8 cellular contexts compared by ENCODE assay signal in the genomic region with DNA sequence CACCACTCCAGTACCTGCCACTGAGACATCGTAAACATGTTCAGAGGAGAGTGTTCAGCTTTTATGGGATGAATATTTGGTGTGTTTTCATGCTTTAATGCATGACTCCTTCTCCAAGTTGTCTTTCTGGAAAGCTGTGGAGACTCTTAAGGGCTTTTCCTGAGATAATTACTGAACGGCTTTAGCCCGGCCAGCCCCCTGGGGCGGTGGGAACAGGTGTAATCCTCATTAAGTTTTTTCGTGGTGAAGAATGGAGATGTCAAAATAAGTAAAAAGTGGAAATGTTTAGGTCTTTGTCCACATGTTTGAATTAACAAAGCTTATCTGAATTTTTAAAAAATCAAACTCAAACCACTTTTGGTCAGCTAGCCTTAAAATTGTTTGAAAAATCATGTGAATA. TPM values are rescaled to one million over a fixed set of nuclear protein-coding genes. Genes with fewer than 3 reads are reported as not detected.
DNase-seq lines count a peak whose midpoint lies in the region; TF ChIP-seq lines count a peak whose summit lies in the region.

No MANE protein-coding gene starts in this region.

- H3K27me3 ChIP-seq in GM06990 (replicated peaks; ENCODE audit: control insufficient read depth, insufficient read depth, low read length) (no peaks in the 10 kb centered on the region), OCI-LY3 (ENCODE audit: low read depth, low read length) (no peaks in the 10 kb centered on the region)

- H3K4me3 ChIP-seq in GM06990 (replicated peaks; ENCODE audit: low read depth, low read length) (peak overlapping the region; percentile 80), OCI-LY3 (ENCODE audit: low read length) (peak overlapping the region; percentile 83), epithelial cell of proximal tubule (ENCODE audit: low read depth, low read length) (peak overlapping the region; percentile 76)

- H3K4me3 Mint-ChIP-seq in progenitor cell of endocrine pancreas (ENCODE audit: low read depth), result peak overlapping the region; percentile 96

- H4K20me1 ChIP-seq in OCI-LY3 (ENCODE audit: insufficient read depth, low read length), result no peaks in the 10 kb centered on the region

- H3K36me3 ChIP-seq in GM06990 (ENCODE audit: control insufficient read depth, insufficient read depth, low read length), result no peaks in the 10 kb centered on the region
- no peaks in the 10 kb centered on the region for H3K36me3 ChIP-seq in OCI-LY3 (replicated peaks; ENCODE audit: low read depth, low read length)

- H3K27ac Mint-ChIP-seq in progenitor cell of endocrine pancreas, result peak overlapping the region; percentile 99

- peaks cover 8% of the 10 kb centered on the region for H3K27me3 Mint-ChIP-seq in progenitor cell of endocrine pancreas

- TF ChIP-seq CTCF in GM06990 (IDR thresholded peaks at IDR 0.05; ENCODE audit: insufficient read depth, low read length, poor library complexity, severe bottlenecking) (no peak), OCI-LY3 (IDR thresholded peaks at IDR 0.05; ENCODE audit: low read depth, low read length) (no peak), epithelial cell of proximal tubule (conservative IDR thresholded peaks at IDR 0.05; ENCODE audit: low read depth, low read length) (no peak), progenitor cell of endocrine pancreas (IDR thresholded peaks at IDR 0.05; ENCODE audit: unreplicated experiment) (no peak)

- H3K79me2 ChIP-seq in OCI-LY3 (ENCODE audit: low read length), result no peaks in the 10 kb centered on the region

- no peaks in the 10 kb centered on the region for H3K36me3 Mint-ChIP-seq in progenitor cell of endocrine pancreas (ENCODE audit: insufficient read depth)

- peaks cover 28% of the 10 kb centered on the region for H3K4me1 Mint-ChIP-seq in progenitor cell of endocrine pancreas (ENCODE audit: low read depth)

- peaks cover 12% of the 10 kb centered on the region for H3K4me1 ChIP-seq in OCI-LY3 (ENCODE audit: low read length)

- H3K27ac ChIP-seq in OCI-LY3 (ENCODE audit: low read length), result no peak overlapping the region

- H3K9me3 Mint-ChIP-seq in progenitor cell of endocrine pancreas (ENCODE audit: low read depth), result no peaks in the 10 kb centered on the region

- H3K4me2 ChIP-seq in OCI-LY3 (ENCODE audit: low read length), result peak overlapping the region; percentile 89

- H3K9me3 ChIP-seq in OCI-LY3 (ENCODE audit: insufficient read depth, low read length), result no peaks in the 10 kb centered on the region

- peak overlapping the region; percentile 62 for H3K9ac ChIP-seq in OCI-LY3 (ENCODE audit: low read length)

- no peak overlapping the region; the same call in 1 of the 2 replicates for H2AFZ ChIP-seq in OCI-LY3 (ENCODE audit: low read depth, low read length)

- DNase-seq in GM06990 (ENCODE audit: extremely low read depth, insufficient read length) (no peak), epithelial cell of proximal tubule (ENCODE audit: low read depth) (no peak), progenitor cell of endocrine pancreas (ENCODE audit: low spot score, unreplicated experiment) (no peak), HUDEP-2 (lab: John Stamatoyannopoulos, UW; ENCODE audit: unreplicated experiment in 76 of 76) (no peak), NCI-H1694 treated with DMSO at 0.1 percent for 48 hours (lab: John Stamatoyannopoulos, UW) (no peak)
- no peak for DNase-seq in stimulated activated CD4-positive, alpha-beta T cell treated with anti-CD3 and anti-CD28 coated beads, Interleukin-4, amount 100 ng/mL, for 24 hours
- no peak for DNase-seq in activated CD4-positive, alpha-beta T cell treated with anti-CD3 and anti-CD28 coated beads for 48 hours

RNA-seq across cellular contexts. Expression of gene SYNE2, which starts 1.5 kb away (rescaled TPM):
- 22.2 and 44.2 TPM in 2 replicates for total RNA-seq in epithelial cell of proximal tubule
- total RNA-seq in progenitor cell of endocrine pancreas, result 108 and 113 TPM in 2 replicates
